In the genomic region with DNA sequence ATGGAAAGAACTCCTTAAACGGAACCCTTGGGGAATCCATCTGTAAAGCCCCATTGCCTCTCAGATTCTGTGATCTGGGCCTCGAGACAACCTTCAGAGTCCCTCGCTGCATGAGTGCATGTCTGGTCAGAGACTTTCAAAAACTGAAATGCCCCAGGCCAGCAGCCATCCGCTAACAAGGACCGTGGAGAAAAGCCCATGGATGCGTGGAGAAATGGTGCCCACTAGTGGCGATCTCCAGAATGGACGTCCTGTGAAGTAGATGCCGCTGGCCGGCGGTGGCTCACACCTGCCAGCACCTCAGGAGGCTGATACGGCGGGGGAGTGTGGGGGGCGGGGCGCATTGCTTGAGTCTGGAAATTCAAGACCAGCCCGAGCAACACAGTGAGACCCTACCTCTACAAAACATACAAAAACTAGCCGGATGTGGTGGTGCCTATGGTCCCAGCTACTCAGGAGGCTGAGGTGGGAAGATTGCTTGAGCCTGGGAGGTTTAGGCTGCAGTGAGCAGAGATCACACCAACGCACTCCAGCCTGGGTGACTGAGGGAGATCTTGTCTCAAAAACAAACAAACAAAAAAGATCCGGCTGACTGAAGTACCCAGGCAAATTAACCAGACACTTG, we compare ENCODE assay signal across 8 cellular contexts. TPM values are rescaled to one million over a fixed set of nuclear protein-coding genes. Genes with fewer than 3 reads are reported as not detected.
DNase-seq lines count a peak whose midpoint lies in the region; ATAC-seq and TF ChIP-seq lines count a peak whose summit lies in the region.

No MANE protein-coding gene starts in this region.

- DNase-seq in DMS79 (lab: John Stamatoyannopoulos, UW) (peak; percentile 89), SJCRH30 (peak; percentile 77 to 92), activated gamma-delta T cell (lab: John Stamatoyannopoulos, UW) (peak; percentile 32), osteocyte (ENCODE audit: extremely low spot score, unreplicated experiment) (peak; percentile 91), tibial nerve (ENCODE audit: low spot score in 2 of 2) (peak; percentile 86 to 95)

- TF ChIP-seq POLR2A in gastroesophageal sphincter (IDR thresholded peaks at IDR 0.05): no peak
- no peak for TF ChIP-seq POLR2A in tibial nerve (IDR thresholded peaks at IDR 0.05)

- no peaks in the 10 kb centered on the region for H3K9me3 Mint-ChIP-seq in osteocyte (ENCODE audit: unreplicated experiment)

- H3K36me3 ChIP-seq in Loucy (ENCODE audit: insufficient read depth, low read length) (no peaks in the 10 kb centered on the region), SJCRH30 (no peaks in the 10 kb centered on the region), gastroesophageal sphincter (no peaks in the 10 kb centered on the region), tibial nerve (no peaks in the 10 kb centered on the region)

- H3F3A ChIP-seq in Loucy (ENCODE audit: low read depth): no peaks in the 10 kb centered on the region

- no peaks in the 10 kb centered on the region for H3K36me3 Mint-ChIP-seq in osteocyte (ENCODE audit: unreplicated experiment)

- H3K27me3 ChIP-seq in Loucy (ENCODE audit: insufficient read depth, low read length, poor library complexity, severe bottlenecking): no peaks in the 10 kb centered on the region
- no peaks in the 10 kb centered on the region for H3K27me3 ChIP-seq in SJCRH30
- H3K27me3 ChIP-seq in gastroesophageal sphincter: peaks cover 29% of the 10 kb centered on the region
- peaks cover 0 to 15% of the 10 kb centered on the region in 2 donors for H3K27me3 ChIP-seq in tibial nerve

- peak overlapping the region; percentile 38 for H3K9ac ChIP-seq in Loucy (ENCODE audit: low read depth, low read length, poor library complexity, severe bottlenecking)

- H4K20me1 ChIP-seq in Loucy (ENCODE audit: insufficient read depth, low read length, poor library complexity, severe bottlenecking): no peaks in the 10 kb centered on the region

- H3K9me3 ChIP-seq in Loucy (ENCODE audit: insufficient read depth, low read depth, low read length): no peaks in the 10 kb centered on the region
- no peaks in the 10 kb centered on the region for H3K9me3 ChIP-seq in SJCRH30 (replicated peaks)
- no peaks in the 10 kb centered on the region for H3K9me3 ChIP-seq in gastroesophageal sphincter
- H3K9me3 ChIP-seq in tibial nerve: no peaks in the 10 kb centered on the region

- 11 to 14% methylated on average over 1 to 4 of the region's 19 CpGs for WGBS in gastroesophageal sphincter (ENCODE audit: low coverage in 1 of 2), 2 donors
- 5% methylated on average over 17 to 19 of the region's 19 CpGs for WGBS in tibial nerve, 2 donors

- H3K4me1 ChIP-seq in Loucy (ENCODE audit: insufficient read depth, low read length, poor library complexity, severe bottlenecking) (peaks cover 37% of the 10 kb centered on the region), SJCRH30 (peaks cover 2% of the 10 kb centered on the region; the same call in 1 of the 2 replicates), gastroesophageal sphincter (peaks cover 0 to 17% (median 2%) of the 10 kb centered on the region in 3 donors), tibial nerve (peaks cover 0 to 21% (median 3%) of the 10 kb centered on the region in 4 donors)

- TF ChIP-seq CTCF in Loucy (conservative IDR thresholded peaks at IDR 0.05; ENCODE audit: low read length) (peak; percentile 92), gastroesophageal sphincter (IDR thresholded peaks at IDR 0.05) (peak; percentile 93 to 99 (median 98)), osteocyte (IDR thresholded peaks at IDR 0.05) (peak; percentile 90), tibial nerve (IDR thresholded peaks at IDR 0.05) (peak; percentile 91 to 98 (median 97))

- H3K27ac ChIP-seq in SJCRH30 (no peak overlapping the region), gastroesophageal sphincter (no peak overlapping the region), tibial nerve (no peak overlapping the region)

- ATAC-seq in GM21723 (IDR thresholded peaks at IDR 0.05; ENCODE audit: unreplicated experiment) (peak; percentile 90), gastroesophageal sphincter (peak; percentile 90)

- no peaks in the 10 kb centered on the region for H3K9me2 ChIP-seq in Loucy (replicated peaks; ENCODE audit: low read depth, low read length)

- H3K4me1 Mint-ChIP-seq in osteocyte (ENCODE audit: unreplicated experiment): peaks cover 15% of the 10 kb centered on the region

- H3K4me3 Mint-ChIP-seq in osteocyte (ENCODE audit: unreplicated experiment): no peak overlapping the region

- TF ChIP-seq EP300 in gastroesophageal sphincter (IDR thresholded peaks at IDR 0.05) (no peak), tibial nerve (IDR thresholded peaks at IDR 0.05) (no peak)

- no peak overlapping the region for H3K27ac Mint-ChIP-seq in osteocyte (ENCODE audit: unreplicated experiment)

- H3K4me3 ChIP-seq in Loucy (ENCODE audit: low read length, poor library complexity, severe bottlenecking) (peak overlapping the region; percentile 22), SJCRH30 (no peak overlapping the region), gastroesophageal sphincter (no peak overlapping the region), tibial nerve (no peak overlapping the region)

- no peaks in the 10 kb centered on the region for H3K79me2 ChIP-seq in Loucy (ENCODE audit: insufficient read depth, low read length)

- H3K4me2 ChIP-seq in Loucy (ENCODE audit: low read depth, low read length, poor library complexity, severe bottlenecking): peak overlapping the region; percentile 59

- 0 out of 2 replicates have a peak overlapping the region, but pooled peaks have one; percentile 21 for H2AFZ ChIP-seq in Loucy (ENCODE audit: low read length)

- H3K27me3 Mint-ChIP-seq in osteocyte (ENCODE audit: unreplicated experiment): peaks cover 19% of the 10 kb centered on the region

RNA-seq across cellular contexts. Expression of a gene that starts 7.9 kb away (rescaled TPM):
- 26.3 and 29.9 TPM in 2 replicates for total RNA-seq in SJCRH30 (2014; rRNA removed; shearing (Covaris generic))
- total RNA-seq in gastroesophageal sphincter (10 to 100 TPM; 40.1 to 53.1 (median 47.4) TPM), osteocyte (72.6 and 73.7 TPM in 2 replicates), tibial nerve (10 to 100 TPM; 43.9 to 87.0 (median 70.2) TPM)

RNA-seq across cellular contexts. Expression of a gene that starts 47.8 kb away (rescaled TPM):
- total RNA-seq in SJCRH30 (2014; rRNA removed; shearing (Covaris generic)): 0.58 and 0.71 TPM in 2 replicates
- total RNA-seq in gastroesophageal sphincter (not detected), osteocyte (not detected in 2 replicates), tibial nerve (not detected)

RNA-seq across cellular contexts. Expression of a gene that starts 54.6 kb away (rescaled TPM):
- 32.0 and 34.1 TPM in 2 replicates for total RNA-seq in SJCRH30 (2014; rRNA removed; shearing (Covaris generic))
- total RNA-seq in gastroesophageal sphincter: 10 to 100 TPM; 31.0 to 40.0 (median 37.9) TPM
- 55.3 and 63.1 TPM in 2 replicates for total RNA-seq in osteocyte
- total RNA-seq in tibial nerve: 10 to 100 TPM; 62.7 to 89.2 (median 80.2) TPM

Comparison
In these comparisons a context has a peak if more than half of its experiments do, and no peak if none do; other contexts are left out.
1. DNase-seq: peak in every context shown above with its lines; median percentile 91 in osteocyte; 90 in tibial nerve; 89 in DMS79; 84 in SJCRH30; 32 in activated gamma-delta T cell.